In genomic region chr4:24456431-24456830, GRCh38 we compare ENCODE assay signal across 23 cellular contexts.
"Had no signal": no experiment of that assay in that cellular context is flagged by ENCODE, and none has a peak within 500 bp of the region (broad histone marks: within the 10 kb centered on the region; RNA-seq: fewer than 3 reads in every experiment).

No MANE protein-coding gene starts in this region.

- H3K36me3 ChIP-seq: esophagus muscularis mucosa, gastroesophageal sphincter, heart right ventricle, left lung, lower lobe of right lung had no signal

- H3K27me3 ChIP-seq: dorsolateral prefrontal cortex, esophagus muscularis mucosa, gastroesophageal sphincter, heart right ventricle, left lung had no signal

- FAIRE-seq: colon, endothelial cell of umbilical vein, frontal cortex, islet of Langerhans, keratinocyte had no signal

- H3K36me3 Mint-ChIP-seq: naive B cell had no signal

- H3K4me3 ChIP-seq: coronary artery, dorsolateral prefrontal cortex, esophagus muscularis mucosa, gastroesophageal sphincter, heart right ventricle, left lung, lower lobe of right lung had no signal

- H3K9me3 ChIP-seq: esophagus muscularis mucosa, gastroesophageal sphincter, heart right ventricle, left lung, lower lobe of right lung had no signal

- H3K4me1 ChIP-seq: esophagus muscularis mucosa, foreskin keratinocyte, gastroesophageal sphincter, heart right ventricle, left lung, lower lobe of right lung had no signal

- DNase-seq: dermis blood vessel endothelial cell; dorsolateral prefrontal cortex; effector CD4-positive, alpha-beta T cell; effector memory CD4-positive, alpha-beta T cell; foreskin keratinocyte; head of caudate nucleus; heart right ventricle; hippocampal formation; left cardiac atrium; left lung; left ventricle myocardium superior; lower lobe of right lung; mesendoderm; midbrain; naive B cell had no signal

- ATAC-seq: foreskin keratinocyte, gastroesophageal sphincter, heart right ventricle, left cardiac atrium, left lung, left ventricle myocardium superior, lower lobe of right lung had no signal

- H3K4me1 Mint-ChIP-seq: naive B cell had no signal

- H3K27ac ChIP-seq: coronary artery, dorsolateral prefrontal cortex, esophagus muscularis mucosa, foreskin keratinocyte, gastroesophageal sphincter, heart right ventricle, left lung, lower lobe of right lung had no signal
